Comparison of ENCODE assay signal across 8 cellular contexts in the genomic region with DNA sequence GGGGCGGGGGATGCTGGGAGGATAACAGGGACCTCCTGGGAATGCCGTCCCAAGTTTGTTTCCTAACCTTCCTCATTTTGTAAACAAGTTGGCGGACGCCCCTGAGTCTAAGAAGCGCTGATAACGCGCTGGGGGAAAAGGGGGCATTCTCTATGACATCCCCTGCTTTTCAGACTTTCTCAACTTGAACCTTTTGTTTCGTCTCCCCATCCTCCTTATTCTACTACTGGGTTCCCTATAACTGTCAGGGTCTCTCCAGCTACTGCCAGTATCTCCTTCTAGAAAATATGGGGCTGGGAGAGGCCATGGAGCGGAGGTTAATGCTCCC.
DNase-seq lines count a peak whose midpoint lies in the region; ATAC-seq and TF ChIP-seq lines count a peak whose summit lies in the region.

No MANE protein-coding gene starts in this region.

- H3K9me3 ChIP-seq in HUES6 (ENCODE audit: control insufficient read depth, insufficient read depth, low read depth, low read length): no peaks in the 10 kb centered on the region
- H3K9me3 ChIP-seq in muscle layer of colon (ENCODE audit: low read length): no peaks in the 10 kb centered on the region

- H3K27ac Mint-ChIP-seq in central memory CD8-positive, alpha-beta T cell (ENCODE audit: low read depth): peak overlapping the region; percentile 63

- peaks cover 24% of the 10 kb centered on the region for H3K4me1 Mint-ChIP-seq in central memory CD8-positive, alpha-beta T cell

- H3K4me3 ChIP-seq in HUES6 (ENCODE audit: low read depth, low read length): peak overlapping the region; percentile 81
- peak overlapping the region; percentile 51 to 81 for H3K4me3 ChIP-seq in muscle layer of colon (ENCODE audit: low read depth in 1 of 2, low read length in 2 of 2)

- no peak for DNase-seq in central memory CD8-positive, alpha-beta T cell (ENCODE audit: low spot score in 2 of 2)
- no peak for DNase-seq in putamen (ENCODE audit: low spot score)
- DNase-seq in activated CD4-positive, CD25-positive, alpha-beta regulatory T cell (lab: John Stamatoyannopoulos, UW): no peak

- H3K4me1 ChIP-seq in HUES6 (ENCODE audit: control insufficient read depth, insufficient read depth, low read length) (peaks cover 9% of the 10 kb centered on the region; the same call in 1 of the 2 replicates), muscle layer of colon (ENCODE audit: insufficient read depth, low read length) (peaks cover 14% of the 10 kb centered on the region)

- H3K9ac ChIP-seq in HUES6 (ENCODE audit: low read length): no peak overlapping the region
- H3K9ac ChIP-seq in muscle layer of colon (ENCODE audit: low read length): no peak overlapping the region

- H3K27ac ChIP-seq in 22Rv1 (peak overlapping the region; percentile 51), HUES6 (ENCODE audit: low read depth, low read length) (no peak overlapping the region), muscle layer of colon (ENCODE audit: low read depth, low read length) (peak overlapping the region; percentile 42)

- no peaks in the 10 kb centered on the region for H3K9me3 Mint-ChIP-seq in central memory CD8-positive, alpha-beta T cell

- TF ChIP-seq CTCF in 22Rv1 (IDR thresholded peaks at IDR 0.05): no peak

- H3K36me3 ChIP-seq in HUES6 (ENCODE audit: control insufficient read depth, insufficient read depth, low read length) (no peaks in the 10 kb centered on the region), muscle layer of colon (ENCODE audit: insufficient read depth, low read length) (peaks cover 11% of the 10 kb centered on the region)

- ATAC-seq in central memory CD8-positive, alpha-beta T cell (replicated peaks; ENCODE audit: extremely low read depth, poor library complexity, severe bottlenecking): no peak
- no peak for ATAC-seq in GM19455 (IDR thresholded peaks at IDR 0.05; ENCODE audit: unreplicated experiment)
- ATAC-seq in HG02610 (IDR thresholded peaks at IDR 0.05; ENCODE audit: unreplicated experiment): no peak

- H3K27me3 Mint-ChIP-seq in central memory CD8-positive, alpha-beta T cell: no peaks in the 10 kb centered on the region

- H3K36me3 Mint-ChIP-seq in central memory CD8-positive, alpha-beta T cell (ENCODE audit: insufficient read depth): peaks cover 5% of the 10 kb centered on the region

- peak overlapping the region; percentile 70 for H3K4me3 Mint-ChIP-seq in central memory CD8-positive, alpha-beta T cell

- H3K27me3 ChIP-seq in HUES6 (ENCODE audit: control insufficient read depth, insufficient read depth, low read length) (peaks cover 37% of the 10 kb centered on the region), muscle layer of colon (ENCODE audit: control insufficient read depth in 1 of 2, insufficient read depth in 2 of 2, low read length in 2 of 2) (no peaks in the 10 kb centered on the region)
